27 cellular contexts compared by ENCODE assay signal in genomic region chr3:42525212-42525611, GRCh38. TPM values are rescaled to one million over a fixed set of nuclear protein-coding genes. Genes with fewer than 3 reads are reported as not detected.
DNase-seq lines count a peak whose midpoint lies in the region; ATAC-seq and TF ChIP-seq lines count a peak whose summit lies in the region.
"Had no signal": no experiment of that assay in that cellular context is flagged by ENCODE, and none has a peak within 500 bp of the region (broad histone marks: within the 10 kb centered on the region; RNA-seq: fewer than 3 reads in every experiment).

No MANE protein-coding gene starts in this region.

- no peak overlapping the region for H3K27ac ChIP-seq in CD4-positive, alpha-beta memory T cell (ENCODE audit: low read depth, low read length)
- no peak overlapping the region for H3K27ac ChIP-seq in neuronal stem cell (replicated peaks; ENCODE audit: low read length)
- H3K27ac ChIP-seq: 22Rv1, SJSA1 had no signal

- no peak for ATAC-seq in activated CD8-positive, alpha-beta T cell treated with anti-CD3 and anti-CD28 coated beads, Interleukin-2, amount 10 ng/mL, durations not matched to agents 7 days and 5 days
- ATAC-seq in activated CD8-positive, alpha-beta T cell treated with anti-CD3 and anti-CD28 coated beads for 36 hours, result no peak
- ATAC-seq in activated T-helper 17 cell treated with anti-CD3 and anti-CD28 coated beads, Interleukin-2, amount 50 U/mL, for 72 hours (replicated peaks), result no peak

- H3K36me3 ChIP-seq in CD4-positive, alpha-beta memory T cell (ENCODE audit: insufficient read depth, low read length), result no peaks in the 10 kb centered on the region
- H3K36me3 ChIP-seq in neuronal stem cell (replicated peaks in 1 of 2; ENCODE audit: control insufficient read depth in 2 of 2, insufficient read depth in 2 of 2, low read length in 2 of 2), result no peaks in the 10 kb centered on the region
- H3K36me3 ChIP-seq: HAP-1, SJSA1 had no signal

- H3K23ac ChIP-seq in neuronal stem cell (ENCODE audit: low read depth, low read length, poor library complexity), result no peak overlapping the region

- no peaks in the 10 kb centered on the region for H3K9me3 Mint-ChIP-seq in activated CD8-positive, alpha-beta T cell treated with anti-CD3 and anti-CD28 coated beads, Interleukin-2, amount 10 ng/mL, durations not matched to agents 7 days and 5 days (ENCODE audit: insufficient read depth)
- no peaks in the 10 kb centered on the region for H3K9me3 Mint-ChIP-seq in activated CD8-positive, alpha-beta T cell treated with anti-CD3 and anti-CD28 coated beads for 36 hours
- H3K9me3 Mint-ChIP-seq in CD4-positive, alpha-beta memory T cell, result peaks cover 0 to 3% (median 0%) of the 10 kb centered on the region in 8 donors
- no peaks in the 10 kb centered on the region for H3K9me3 Mint-ChIP-seq in activated T-helper 17 cell treated with anti-CD3 and anti-CD28 coated beads, Interleukin-2, amount 50 U/mL, for 72 hours
- H3K9me3 Mint-ChIP-seq: CD4-positive, CD25-positive, alpha-beta regulatory T cell; HFFc6 had no signal

- H3K4me1 ChIP-seq in CD4-positive, alpha-beta memory T cell (ENCODE audit: insufficient read depth, low read length), result peaks cover 65% of the 10 kb centered on the region
- H3K4me1 ChIP-seq in neuronal stem cell (ENCODE audit: control insufficient read depth in 2 of 2, insufficient read depth in 1 of 2, low read depth in 1 of 2, low read length in 2 of 2), result peaks cover 0 to 11% of the 10 kb centered on the region in 2 donors
- H3K4me1 ChIP-seq: HAP-1, SJSA1 had no signal

- H2AFZ ChIP-seq in neuronal stem cell (ENCODE audit: low read length), result peak overlapping the region; percentile 59

- intact Hi-C loops in activated CD8-positive, alpha-beta T cell treated with anti-CD3 and anti-CD28 coated beads for 36 hours (cut with micrococcal nuclease), result no loop called here
- intact Hi-C loops in CD4-positive, alpha-beta memory T cell (cut with micrococcal nuclease), result no loop called here

- WGBS in neuronal stem cell (ENCODE audit: extremely low coverage in 2 of 2, insufficient read length in 2 of 2, insufficient replicate concordance in 1 of 2), 2 donors, result no CpG with 5 or more reads among the region's 4 CpGs

- no peak for TF ChIP-seq CTCF in activated CD8-positive, alpha-beta T cell treated with anti-CD3 and anti-CD28 coated beads for 36 hours (IDR thresholded peaks at IDR 0.05)

- DNase-seq in activated CD8-positive, alpha-beta T cell treated with anti-CD3 and anti-CD28 coated beads, Interleukin-2, amount 10 ng/mL, durations not matched to agents 7 days and 5 days, result no peak
- no peak for DNase-seq in activated CD8-positive, alpha-beta T cell treated with anti-CD3 and anti-CD28 coated beads for 36 hours
- DNase-seq in CD4-positive, alpha-beta memory T cell, result no peak
- DNase-seq in neuronal stem cell (ENCODE audit: low spot score) (no peak), cerebellar nuclear complex (lab: John Stamatoyannopoulos, UW) (no peak)
- no peak for DNase-seq in activated CD4-positive, CD25-positive, alpha-beta regulatory T cell treated with anti-CD3 and anti-CD28 coated beads, Interleukin-2, amount 50 U/mL, for 72 hours
- no peak for DNase-seq in activated CD8-positive, alpha-beta memory T cell treated with anti-CD3 and anti-CD28 coated beads, Interleukin-2, amount 50 U/mL, for 4 hours
- DNase-seq: CD4-positive, CD25-positive, alpha-beta regulatory T cell; DMS79 treated with DMSO at 0.1 percent for 48 hours; GF-D8; GOT3; HFFc6; IMR-90; KG1; MM.1S; NCI-H1694; NCI-H2081; NCI-H2227 treated with DMSO at 0.1 percent for 48 hours; NCI-H69; Right ventricle myocardium superior; RPMI8226 had no signal

- H2BK5ac ChIP-seq in neuronal stem cell (ENCODE audit: low read length), result no peak overlapping the region

- peak overlapping the region; percentile 24 for H3K9ac ChIP-seq in neuronal stem cell (ENCODE audit: low read depth, low read length, poor library complexity)

- peaks cover 6% of the 10 kb centered on the region for H3K36me3 Mint-ChIP-seq in activated CD8-positive, alpha-beta T cell treated with anti-CD3 and anti-CD28 coated beads, Interleukin-2, amount 10 ng/mL, durations not matched to agents 7 days and 5 days (ENCODE audit: low read depth)
- H3K36me3 Mint-ChIP-seq in activated CD8-positive, alpha-beta T cell treated with anti-CD3 and anti-CD28 coated beads for 36 hours (ENCODE audit: low read depth), result peaks cover 10% of the 10 kb centered on the region
- peaks cover 46 to 49% of the 10 kb centered on the region in 2 donors for H3K36me3 Mint-ChIP-seq in CD4-positive, alpha-beta memory T cell
- peaks cover 6% of the 10 kb centered on the region for H3K36me3 Mint-ChIP-seq in activated T-helper 17 cell treated with anti-CD3 and anti-CD28 coated beads, Interleukin-2, amount 50 U/mL, for 72 hours (ENCODE audit: low read depth)

- POLR2A ChIA-PET in activated CD8-positive, alpha-beta T cell treated with anti-CD3 and anti-CD28 coated beads, Interleukin-2, amount 10 ng/mL, durations not matched to agents 7 days and 5 days (lab: Charles Lee), result no interaction called here
- POLR2A ChIA-PET in activated CD8-positive, alpha-beta T cell treated with anti-CD3 and anti-CD28 coated beads for 36 hours (lab: Charles Lee), result no interaction called here
- POLR2A ChIA-PET in CD4-positive, alpha-beta memory T cell (lab: Charles Lee; ENCODE audit: partially characterized antibody), result interaction anchor here (2.2 kb wide), 1 partner anchor 23 kb away, joined by 11 read pairs; the partner anchor contains the start of gene VIPR1

- peak overlapping the region; percentile 7 for H2AK5ac ChIP-seq in neuronal stem cell (ENCODE audit: low read depth, low read length)

- no peak overlapping the region for H3K4me3 Mint-ChIP-seq in activated CD8-positive, alpha-beta T cell treated with anti-CD3 and anti-CD28 coated beads, Interleukin-2, amount 10 ng/mL, durations not matched to agents 7 days and 5 days
- H3K4me3 Mint-ChIP-seq in activated CD8-positive, alpha-beta T cell treated with anti-CD3 and anti-CD28 coated beads for 36 hours, result no peak overlapping the region
- H3K4me3 Mint-ChIP-seq in CD4-positive, alpha-beta memory T cell, result no peak overlapping the region
- H3K4me3 Mint-ChIP-seq in activated T-helper 17 cell treated with anti-CD3 and anti-CD28 coated beads, Interleukin-2, amount 50 U/mL, for 72 hours, result no peak overlapping the region
- H3K4me3 Mint-ChIP-seq: B cell; CD4-positive, CD25-positive, alpha-beta regulatory T cell; HFFc6 had no signal

- H3K14ac ChIP-seq in neuronal stem cell (ENCODE audit: low read length), result no peak overlapping the region

- H3K18ac ChIP-seq in neuronal stem cell (ENCODE audit: low read length), result peak overlapping the region; percentile 3

- H3K9me3 ChIP-seq in CD4-positive, alpha-beta memory T cell (ENCODE audit: control insufficient read depth in 1 of 2, low read length in 2 of 2), result no peaks in the 10 kb centered on the region
- no peaks in the 10 kb centered on the region for H3K9me3 ChIP-seq in neuronal stem cell (replicated peaks in 1 of 2; ENCODE audit: control insufficient read depth in 2 of 2, insufficient read depth in 1 of 2, low read depth in 1 of 2, low read length in 2 of 2)
- H3K9me3 ChIP-seq: HAP-1, SJSA1 had no signal

- no peaks in the 10 kb centered on the region for H3K27me3 ChIP-seq in CD4-positive, alpha-beta memory T cell (ENCODE audit: insufficient read depth, low read length)
- no peaks in the 10 kb centered on the region for H3K27me3 ChIP-seq in neuronal stem cell (ENCODE audit: control insufficient read depth in 3 of 3, insufficient read depth in 3 of 3, low read depth in 1 of 3, low read length in 3 of 3)
- H3K27me3 ChIP-seq: SJSA1 had no signal

- peaks cover 51% of the 10 kb centered on the region for H3K4me1 Mint-ChIP-seq in activated CD8-positive, alpha-beta T cell treated with anti-CD3 and anti-CD28 coated beads, Interleukin-2, amount 10 ng/mL, durations not matched to agents 7 days and 5 days (ENCODE audit: low read depth)
- H3K4me1 Mint-ChIP-seq in activated CD8-positive, alpha-beta T cell treated with anti-CD3 and anti-CD28 coated beads for 36 hours (ENCODE audit: low read depth), result peaks cover 50% of the 10 kb centered on the region
- H3K4me1 Mint-ChIP-seq in CD4-positive, alpha-beta memory T cell, result peaks cover 43 to 92% (median 63%) of the 10 kb centered on the region in 4 donors
- peaks cover 34% of the 10 kb centered on the region for H3K4me1 Mint-ChIP-seq in activated T-helper 17 cell treated with anti-CD3 and anti-CD28 coated beads, Interleukin-2, amount 50 U/mL, for 72 hours

- H3K4me2 ChIP-seq in neuronal stem cell (ENCODE audit: insufficient read depth, low read length, poor library complexity, severe bottlenecking), result no peak overlapping the region

- H2BK120ac ChIP-seq in neuronal stem cell (ENCODE audit: low read depth, low read length), result no peak overlapping the region

- CTCF ChIA-PET in activated CD8-positive, alpha-beta T cell treated with anti-CD3 and anti-CD28 coated beads, Interleukin-2, amount 10 ng/mL, durations not matched to agents 7 days and 5 days (lab: Charles Lee), result interaction anchor here (1.6 to 12.9 kb wide), 2 partner anchors 12 to 23 kb away, joined by 6 to 116 read pairs; partner anchors contain the start of gene VIPR1
- CTCF ChIA-PET in activated CD8-positive, alpha-beta T cell treated with anti-CD3 and anti-CD28 coated beads for 36 hours (lab: Charles Lee), result interaction anchor here (0.9 to 1.5 kb wide), 2 partner anchors 12 to 278 kb away, joined by 3 read pairs; no protein-coding TSS in a partner anchor
- CTCF ChIA-PET in CD4-positive, alpha-beta memory T cell (lab: Charles Lee; ENCODE audit: partially characterized antibody), result interaction anchor here (40.6 to 50.4 kb wide), 2 partner anchors 0 to 19 kb away, joined by 1823 read pairs; partner anchors contain the start of gene VIPR1

- H4K91ac ChIP-seq in neuronal stem cell (ENCODE audit: low read depth, low read length, poor library complexity), result no peak overlapping the region

- no peaks in the 10 kb centered on the region for H3K79me1 ChIP-seq in neuronal stem cell (ENCODE audit: low read depth, low read length)

- no peak overlapping the region for H4K8ac ChIP-seq in neuronal stem cell (ENCODE audit: low read depth, low read length)

- no peak overlapping the region for H3K4me3 ChIP-seq in CD4-positive, alpha-beta memory T cell (ENCODE audit: low read length in 2 of 2)
- no peak overlapping the region for H3K4me3 ChIP-seq in neuronal stem cell (ENCODE audit: low read length in 2 of 2)
- H3K4me3 ChIP-seq: HAP-1, SJSA1 had no signal

- H3K4ac ChIP-seq in neuronal stem cell (ENCODE audit: low read length), result no peak overlapping the region

- H3K27ac Mint-ChIP-seq in activated CD8-positive, alpha-beta T cell treated with anti-CD3 and anti-CD28 coated beads, Interleukin-2, amount 10 ng/mL, durations not matched to agents 7 days and 5 days, result peak overlapping the region; percentile 43
- H3K27ac Mint-ChIP-seq in activated CD8-positive, alpha-beta T cell treated with anti-CD3 and anti-CD28 coated beads for 36 hours, result no peak overlapping the region
- peak overlapping the region; percentile 53 to 94 (median 79) for H3K27ac Mint-ChIP-seq in CD4-positive, alpha-beta memory T cell
- H3K27ac Mint-ChIP-seq in activated T-helper 17 cell treated with anti-CD3 and anti-CD28 coated beads, Interleukin-2, amount 50 U/mL, for 72 hours, result peak overlapping the region; percentile 82
- H3K27ac Mint-ChIP-seq: B cell, HFFc6 had no signal

- no peaks in the 10 kb centered on the region for H3K27me3 Mint-ChIP-seq in activated CD8-positive, alpha-beta T cell treated with anti-CD3 and anti-CD28 coated beads, Interleukin-2, amount 10 ng/mL, durations not matched to agents 7 days and 5 days (ENCODE audit: low read depth)
- H3K27me3 Mint-ChIP-seq in activated CD8-positive, alpha-beta T cell treated with anti-CD3 and anti-CD28 coated beads for 36 hours, result no peaks in the 10 kb centered on the region
- H3K27me3 Mint-ChIP-seq in CD4-positive, alpha-beta memory T cell, result no peaks in the 10 kb centered on the region
- no peaks in the 10 kb centered on the region for H3K27me3 Mint-ChIP-seq in activated T-helper 17 cell treated with anti-CD3 and anti-CD28 coated beads, Interleukin-2, amount 50 U/mL, for 72 hours
- H3K27me3 Mint-ChIP-seq: B cell; CD4-positive, CD25-positive, alpha-beta regulatory T cell had no signal

- H2BK15ac ChIP-seq in neuronal stem cell (ENCODE audit: low read length), result no peak overlapping the region

- no peak overlapping the region for H2BK12ac ChIP-seq in neuronal stem cell (ENCODE audit: low read length)

RNA-seq across cellular contexts. Expression of gene VIPR1, which starts 22.8 kb away (rescaled TPM):
- total RNA-seq in activated CD8-positive, alpha-beta T cell treated with anti-CD3 and anti-CD28 coated beads, Interleukin-2, amount 10 ng/mL, durations not matched to agents 7 days and 5 days, result 1 to 10 TPM; 9.1 to 9.5 TPM
- total RNA-seq in activated CD8-positive, alpha-beta T cell treated with anti-CD3 and anti-CD28 coated beads for 36 hours, result 1 to 10 TPM; 8.5 to 9.0 TPM
- 100 to 1,000 TPM in 1 of 2 experiments, 10 to 100 TPM in 1; 93.6 to 104 TPM for total RNA-seq in CD4-positive, alpha-beta memory T cell
- polyA plus RNA-seq in CD4-positive, alpha-beta memory T cell, result 10 to 100 TPM; 23.1 to 30.4 TPM
- 10 to 100 TPM in 1 of 2 donors, 1 to 10 TPM in 1; 1.9 to 12.1 TPM for total RNA-seq in activated T-helper 17 cell treated with anti-CD3 and anti-CD28 coated beads, Interleukin-2, amount 50 U/mL, for 72 hours
- polyA plus RNA-seq in neuronal stem cell (2013, experiment 1 of 2), result 1.1 TPM
- polyA plus RNA-seq in neuronal stem cell (2013, experiment 2 of 2), result 1.00 TPM
- total RNA-seq: HFFc6, IMR-90, NCI-H460, SJSA1 had no signal
- polyA plus RNA-seq: IMR-90 had no signal

RNA-seq across cellular contexts. Expression of gene SEC22C, which starts 56.6 kb away (rescaled TPM):
- total RNA-seq in activated CD8-positive, alpha-beta T cell treated with anti-CD3 and anti-CD28 coated beads, Interleukin-2, amount 10 ng/mL, durations not matched to agents 7 days and 5 days, result 10 to 100 TPM; 49.3 to 51.4 TPM
- 10 to 100 TPM; 35.0 to 35.7 TPM for total RNA-seq in activated CD8-positive, alpha-beta T cell treated with anti-CD3 and anti-CD28 coated beads for 36 hours
- total RNA-seq in CD4-positive, alpha-beta memory T cell, result 10 to 100 TPM; 55.8 to 56.6 TPM
- polyA plus RNA-seq in CD4-positive, alpha-beta memory T cell, result 10 to 100 TPM; 53.1 to 70.3 TPM
- 10 to 100 TPM; 32.3 to 46.9 TPM for total RNA-seq in activated T-helper 17 cell treated with anti-CD3 and anti-CD28 coated beads, Interleukin-2, amount 50 U/mL, for 72 hours
- 30.9 TPM for polyA plus RNA-seq in neuronal stem cell (2013, experiment 1 of 2)
- 29.4 TPM for polyA plus RNA-seq in neuronal stem cell (2013, experiment 2 of 2)

Comparison
In these comparisons a context has a peak if more than half of its experiments do, and no peak if none do; other contexts are left out.
1. RNA of gene VIPR1, which starts 22.8 kb away (total RNA-seq): 93.6 to 104 TPM in CD4-positive, alpha-beta memory T cell; 1.9 to 12.1 TPM in activated T-helper 17 cell treated with anti-CD3 and anti-CD28 coated beads, Interleukin-2, amount 50 U/mL, for 72 hours, 9.1 to 9.5 TPM in activated CD8-positive, alpha-beta T cell treated with anti-CD3 and anti-CD28 coated beads, Interleukin-2, amount 10 ng/mL, durations not matched to agents 7 days and 5 days and 8.5 to 9.0 TPM in activated CD8-positive, alpha-beta T cell treated with anti-CD3 and anti-CD28 coated beads for 36 hours; every median in the first group is over 4 times any median in the second.